In the genomic region with DNA sequence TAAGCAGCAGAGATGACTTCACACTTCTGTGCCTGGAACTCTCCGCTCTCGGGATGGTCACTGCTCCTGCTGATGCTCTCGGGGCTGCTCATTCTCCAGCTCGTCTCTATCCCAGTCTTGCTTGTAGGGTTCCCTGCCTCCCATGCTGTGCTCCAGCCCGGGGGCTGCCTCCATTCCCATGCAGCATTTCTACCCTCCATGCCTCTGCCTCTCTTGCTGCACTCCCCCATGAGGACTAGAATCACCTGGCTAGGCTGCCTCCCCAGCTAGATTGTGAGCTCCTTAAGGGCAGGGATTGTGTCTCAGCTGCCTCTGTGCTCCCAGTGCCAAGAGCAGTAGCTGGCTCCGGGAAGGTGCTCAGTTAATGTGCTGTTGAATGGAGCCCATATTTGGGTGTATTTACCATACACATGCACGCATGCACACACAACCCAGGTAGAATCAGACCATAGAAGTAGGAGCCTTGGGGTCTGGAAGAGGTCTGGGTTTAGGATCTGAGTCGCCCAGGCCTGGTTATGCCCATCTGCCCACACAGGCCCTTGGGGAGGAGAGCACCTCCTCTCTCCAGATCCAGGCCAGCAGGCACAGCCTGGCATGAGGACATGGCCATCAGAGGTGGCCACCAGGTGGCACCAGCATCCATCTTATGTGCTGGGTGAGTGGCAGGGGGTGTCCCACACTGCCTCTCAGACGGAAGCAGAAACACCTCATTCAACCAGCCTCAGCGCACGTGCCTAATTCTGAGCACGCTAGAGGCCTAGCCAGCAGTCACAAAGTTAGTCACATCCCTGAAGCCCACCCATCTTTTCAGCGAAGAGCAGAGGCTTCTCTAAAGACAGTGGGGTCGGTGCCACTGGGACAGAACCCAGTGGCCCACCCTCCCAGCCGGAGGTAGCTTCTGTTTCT, we compare ENCODE assay signal across 1 cellular context.
TF ChIP-seq lines count a peak whose summit lies in the region.

No MANE protein-coding gene starts in this region.

TF ChIP-seq in K562, 482 proteins besides CTCF, POLR2A, EP300 and RAD21 (continued from another document and continues in another):
- TF ChIP-seq STAG1 (CRISPR knock-in tag; IDR thresholded peaks at IDR 0.05; ENCODE audit: borderline replicate concordance) (peak; percentile 65; the same call in 1 of the 2 replicates), ZNF121 (CRISPR knock-in tag; conservative IDR thresholded peaks at IDR 0.05) (no peak), VEZF1 (CRISPR knock-in tag; IDR thresholded peaks at IDR 0.05) (peak; percentile 53), MAFK (IDR thresholded peaks at IDR 0.05; ENCODE audit: low read length) (no peak), HCFC1 (IDR thresholded peaks at IDR 0.05; ENCODE audit: low read depth, low read length) (no peak), E2F5 (CRISPR knock-in tag; IDR thresholded peaks at IDR 0.05) (no peak), SMAD1 (IDR thresholded peaks at IDR 0.05; ENCODE audit: low read depth, low read length, partially characterized antibody) (no peak), MLLT1 (IDR thresholded peaks at IDR 0.05) (no peak), PATZ1 (CRISPR knock-in tag; IDR thresholded peaks at IDR 0.05; ENCODE audit: borderline replicate concordance) (no peak), SMAD4 (CRISPR knock-in tag; conservative IDR thresholded peaks at IDR 0.05) (0 out of 2 replicates have a peak, but pooled peaks have one; percentile 32), GATAD2A (IDR thresholded peaks at IDR 0.05) (no peak), WHSC1 (IDR thresholded peaks at IDR 0.05; ENCODE audit: low read length) (no peak), TEAD2 (tag; IDR thresholded peaks at IDR 0.05) (no peak), RERE (CRISPR knock-in tag; IDR thresholded peaks at IDR 0.05; ENCODE audit: borderline replicate concordance) (no peak), FOXJ3 (CRISPR knock-in tag; IDR thresholded peaks at IDR 0.05) (no peak), MTA2 (IDR thresholded peaks at IDR 0.05; ENCODE audit: low read depth) (no peak), RB1 (IDR thresholded peaks at IDR 0.05; ENCODE audit: low read depth) (peak; percentile 35; the same call in 1 of the 2 replicates), ZNF274 (IDR thresholded peaks at IDR 0.05; ENCODE audit: borderline replicate concordance, low read depth, low read length) (no peak), FOXP4 (CRISPR knock-in tag; IDR thresholded peaks at IDR 0.05; ENCODE audit: borderline replicate concordance) (no peak), GABPB1 (CRISPR knock-in tag; IDR thresholded peaks at IDR 0.05) (no peak), ZNF766 (CRISPR knock-in tag; conservative IDR thresholded peaks at IDR 0.05) (no peak), ASH1L (IDR thresholded peaks at IDR 0.05; ENCODE audit: borderline replicate concordance, low read depth, partially characterized antibody) (no peak), NR2C2 (CRISPR knock-in tag; IDR thresholded peaks at IDR 0.05) (no peak), NR2C2 (tag; IDR thresholded peaks at IDR 0.05) (no peak)
- TF ChIP-seq, protein P1, sequence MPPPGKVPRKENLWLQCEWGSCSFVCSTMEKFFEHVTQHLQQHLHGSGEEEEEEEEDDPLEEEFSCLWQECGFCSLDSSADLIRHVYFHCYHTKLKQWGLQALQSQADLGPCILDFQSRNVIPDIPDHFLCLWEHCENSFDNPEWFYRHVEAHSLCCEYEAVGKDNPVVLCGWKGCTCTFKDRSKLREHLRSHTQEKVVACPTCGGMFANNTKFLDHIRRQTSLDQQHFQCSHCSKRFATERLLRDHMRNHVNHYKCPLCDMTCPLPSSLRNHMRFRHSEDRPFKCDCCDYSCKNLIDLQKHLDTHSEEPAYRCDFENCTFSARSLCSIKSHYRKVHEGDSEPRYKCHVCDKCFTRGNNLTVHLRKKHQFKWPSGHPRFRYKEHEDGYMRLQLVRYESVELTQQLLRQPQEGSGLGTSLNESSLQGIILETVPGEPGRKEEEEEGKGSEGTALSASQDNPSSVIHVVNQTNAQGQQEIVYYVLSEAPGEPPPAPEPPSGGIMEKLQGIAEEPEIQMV (tag; conservative IDR thresholded peaks at IDR 0.05; ENCODE audit: low read depth), result no peak
- TF ChIP-seq, protein P2, sequence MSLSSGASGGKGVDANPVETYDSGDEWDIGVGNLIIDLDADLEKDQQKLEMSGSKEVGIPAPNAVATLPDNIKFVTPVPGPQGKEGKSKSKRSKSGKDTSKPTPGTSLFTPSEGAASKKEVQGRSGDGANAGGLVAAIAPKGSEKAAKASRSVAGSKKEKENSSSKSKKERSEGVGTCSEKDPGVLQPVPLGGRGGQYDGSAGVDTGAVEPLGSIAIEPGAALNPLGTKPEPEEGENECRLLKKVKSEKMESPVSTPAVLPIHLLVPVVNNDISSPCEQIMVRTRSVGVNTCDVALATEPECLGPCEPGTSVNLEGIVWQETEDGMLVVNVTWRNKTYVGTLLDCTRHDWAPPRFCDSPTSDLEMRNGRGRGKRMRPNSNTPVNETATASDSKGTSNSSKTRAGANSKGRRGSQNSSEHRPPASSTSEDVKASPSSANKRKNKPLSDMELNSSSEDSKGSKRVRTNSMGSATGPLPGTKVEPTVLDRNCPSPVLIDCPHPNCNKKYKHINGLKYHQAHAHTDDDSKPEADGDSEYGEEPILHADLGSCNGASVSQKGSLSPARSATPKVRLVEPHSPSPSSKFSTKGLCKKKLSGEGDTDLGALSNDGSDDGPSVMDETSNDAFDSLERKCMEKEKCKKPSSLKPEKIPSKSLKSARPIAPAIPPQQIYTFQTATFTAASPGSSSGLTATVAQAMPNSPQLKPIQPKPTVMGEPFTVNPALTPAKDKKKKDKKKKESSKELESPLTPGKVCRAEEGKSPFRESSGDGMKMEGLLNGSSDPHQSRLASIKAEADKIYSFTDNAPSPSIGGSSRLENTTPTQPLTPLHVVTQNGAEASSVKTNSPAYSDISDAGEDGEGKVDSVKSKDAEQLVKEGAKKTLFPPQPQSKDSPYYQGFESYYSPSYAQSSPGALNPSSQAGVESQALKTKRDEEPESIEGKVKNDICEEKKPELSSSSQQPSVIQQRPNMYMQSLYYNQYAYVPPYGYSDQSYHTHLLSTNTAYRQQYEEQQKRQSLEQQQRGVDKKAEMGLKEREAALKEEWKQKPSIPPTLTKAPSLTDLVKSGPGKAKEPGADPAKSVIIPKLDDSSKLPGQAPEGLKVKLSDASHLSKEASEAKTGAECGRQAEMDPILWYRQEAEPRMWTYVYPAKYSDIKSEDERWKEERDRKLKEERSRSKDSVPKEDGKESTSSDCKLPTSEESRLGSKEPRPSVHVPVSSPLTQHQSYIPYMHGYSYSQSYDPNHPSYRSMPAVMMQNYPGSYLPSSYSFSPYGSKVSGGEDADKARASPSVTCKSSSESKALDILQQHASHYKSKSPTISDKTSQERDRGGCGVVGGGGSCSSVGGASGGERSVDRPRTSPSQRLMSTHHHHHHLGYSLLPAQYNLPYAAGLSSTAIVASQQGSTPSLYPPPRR (CRISPR knock-in tag; IDR thresholded peaks at IDR 0.05; ENCODE audit: borderline replicate concordance), result no peak
- TF ChIP-seq, protein P3, sequence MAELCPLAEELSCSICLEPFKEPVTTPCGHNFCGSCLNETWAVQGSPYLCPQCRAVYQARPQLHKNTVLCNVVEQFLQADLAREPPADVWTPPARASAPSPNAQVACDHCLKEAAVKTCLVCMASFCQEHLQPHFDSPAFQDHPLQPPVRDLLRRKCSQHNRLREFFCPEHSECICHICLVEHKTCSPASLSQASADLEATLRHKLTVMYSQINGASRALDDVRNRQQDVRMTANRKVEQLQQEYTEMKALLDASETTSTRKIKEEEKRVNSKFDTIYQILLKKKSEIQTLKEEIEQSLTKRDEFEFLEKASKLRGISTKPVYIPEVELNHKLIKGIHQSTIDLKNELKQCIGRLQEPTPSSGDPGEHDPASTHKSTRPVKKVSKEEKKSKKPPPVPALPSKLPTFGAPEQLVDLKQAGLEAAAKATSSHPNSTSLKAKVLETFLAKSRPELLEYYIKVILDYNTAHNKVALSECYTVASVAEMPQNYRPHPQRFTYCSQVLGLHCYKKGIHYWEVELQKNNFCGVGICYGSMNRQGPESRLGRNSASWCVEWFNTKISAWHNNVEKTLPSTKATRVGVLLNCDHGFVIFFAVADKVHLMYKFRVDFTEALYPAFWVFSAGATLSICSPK (IDR thresholded peaks at IDR 0.05; ENCODE audit: borderline replicate concordance), result no peak
